ENCODE assay signal across 15 cellular contexts in the genomic region with DNA sequence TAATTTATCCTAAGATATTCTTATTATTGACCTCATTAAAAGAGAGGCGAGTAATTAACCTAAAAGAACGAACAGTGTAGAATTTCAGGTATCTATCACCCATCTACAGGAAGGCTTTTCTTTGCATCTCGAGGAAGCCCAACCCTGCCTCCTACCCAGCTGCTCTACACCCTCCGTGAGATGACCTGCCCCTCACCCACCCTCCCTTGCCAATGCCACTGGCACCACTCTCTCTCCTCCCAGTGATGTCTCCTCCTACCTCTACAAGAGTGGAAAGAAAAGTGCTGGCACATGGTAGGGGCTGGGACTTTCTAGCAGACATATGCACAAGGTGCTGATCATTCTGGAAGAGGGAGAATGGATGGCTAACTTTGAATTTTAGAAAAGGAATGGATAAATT. TPM values are rescaled to one million over a fixed set of nuclear protein-coding genes. Genes with fewer than 3 reads are reported as not detected.
DNase-seq lines count a peak whose midpoint lies in the region; ATAC-seq, FAIRE-seq and TF ChIP-seq lines count a peak whose summit lies in the region.
"Had no signal": no experiment of that assay in that cellular context is flagged by ENCODE, and none has a peak within 500 bp of the region (broad histone marks: within the 10 kb centered on the region; RNA-seq: fewer than 3 reads in every experiment).

No MANE protein-coding gene starts in this region.

- H3K23ac ChIP-seq in H1 (ENCODE audit: insufficient read length): no peak overlapping the region

- H3K9me3 Mint-ChIP-seq in GM23338 (no peaks in the 10 kb centered on the region), type B pancreatic cell (no peaks in the 10 kb centered on the region)

- peak overlapping the region; percentile 74; the same call in 1 of the 2 replicates for H2BK20ac ChIP-seq in H1 (ENCODE audit: low read length)

- H3K27me3 Mint-ChIP-seq in GM23338 (ENCODE audit: insufficient read depth, low read depth, poor library complexity) (peaks cover 3% of the 10 kb centered on the region), type B pancreatic cell (no peaks in the 10 kb centered on the region)
- H3K27me3 Mint-ChIP-seq: CD4-positive, CD25-positive, alpha-beta regulatory T cell had no signal

- POLR2A ChIA-PET in H1 (lab: Charles Lee; ENCODE audit: partially characterized antibody): no interaction called here

- H3K27ac ChIP-seq in GM23338 (ENCODE audit: low read depth) (peak overlapping the region; percentile 7; the same call in 1 of the 2 replicates), SJSA1 (peak overlapping the region; percentile 82), H1 (ENCODE audit: low read depth, low read length) (no peak overlapping the region)
- H3K27ac ChIP-seq: BLaER1 treated with 17β-estradiol and CSF1 and Interleukin-3, amounts not matched to agents 10 nM and 100 nM had no signal

- H3K27me3 ChIP-seq in GM23338 (ENCODE audit: insufficient read depth) (no peaks in the 10 kb centered on the region), SJSA1 (replicated peaks) (no peaks in the 10 kb centered on the region), H1 (replicated peaks in 1 of 4; ENCODE audit: control insufficient read depth in 3 of 4, extremely low read depth in 1 of 4, insufficient read depth in 3 of 4, low read length in 3 of 4) (no peaks in the 10 kb centered on the region)
- H3K27me3 ChIP-seq: BLaER1 treated with 17β-estradiol and CSF1 and Interleukin-3, amounts not matched to agents 10 nM and 100 nM had no signal

- H3K36me3 Mint-ChIP-seq in GM23338 (ENCODE audit: low read depth) (no peaks in the 10 kb centered on the region), type B pancreatic cell (no peaks in the 10 kb centered on the region)

- no peak overlapping the region for H2BK15ac ChIP-seq in H1 (ENCODE audit: low read length)

- H3K36me3 ChIP-seq in GM23338 (ENCODE audit: insufficient read depth) (no peaks in the 10 kb centered on the region), SJSA1 (no peaks in the 10 kb centered on the region), H1 (ENCODE audit: control insufficient read depth in 2 of 4, insufficient read depth in 4 of 4, low read length in 3 of 4) (no peaks in the 10 kb centered on the region)
- H3K36me3 ChIP-seq: BLaER1 treated with 17β-estradiol and CSF1 and Interleukin-3, amounts not matched to agents 10 nM and 100 nM had no signal

- H3F3A ChIP-seq in GM23338 (replicated peaks; ENCODE audit: low read depth): peaks cover 8% of the 10 kb centered on the region; the same call in 1 of the 2 replicates

- no peak for TF ChIP-seq CTCF in GM23338 (conservative IDR thresholded peaks at IDR 0.05; ENCODE audit: low read depth in 2 of 2)
- TF ChIP-seq CTCF in H1 (IDR thresholded peaks at IDR 0.05; ENCODE audit: control extremely low read depth in 1 of 3, insufficient read depth in 1 of 3, low read depth in 1 of 3, low read length in 3 of 3): no peak
- TF ChIP-seq CTCF in type B pancreatic cell (conservative IDR thresholded peaks at IDR 0.05): no peak

- no peaks in the 10 kb centered on the region for H3K9me2 ChIP-seq in GM23338 (ENCODE audit: insufficient read depth)

- H3K14ac ChIP-seq in H1 (ENCODE audit: insufficient read length): no peak overlapping the region

- H4K8ac ChIP-seq in H1 (ENCODE audit: extremely low read depth, insufficient read depth, low read length): no peak overlapping the region

- peaks cover 16% of the 10 kb centered on the region for H3K4me1 Mint-ChIP-seq in GM23338
- peaks cover 14% of the 10 kb centered on the region for H3K4me1 Mint-ChIP-seq in type B pancreatic cell (ENCODE audit: unreplicated experiment)

- H2BK12ac ChIP-seq in H1 (ENCODE audit: low read depth, low read length): no peak overlapping the region

- no peak overlapping the region for H3K56ac ChIP-seq in H1 (replicated peaks; ENCODE audit: insufficient read length, low read depth, low read length)

- no peak overlapping the region for H3K4ac ChIP-seq in H1 (replicated peaks; ENCODE audit: insufficient read length, low read depth, low read length)

- TF ChIP-seq EP300 in H1 (IDR thresholded peaks at IDR 0.05; ENCODE audit: borderline replicate concordance in 1 of 2, low read depth in 2 of 2, low read length in 2 of 2): no peak

- H3K9ac ChIP-seq in H1 (replicated peaks in 1 of 4; ENCODE audit: extremely low read depth in 1 of 4, low read depth in 3 of 4, low read length in 3 of 4): no peak overlapping the region
- H3K9ac ChIP-seq: BLaER1 treated with 17β-estradiol and CSF1 and Interleukin-3, amounts not matched to agents 10 nM and 100 nM had no signal

- TF ChIP-seq POLR2A in H1 (IDR thresholded peaks at IDR 0.05; ENCODE audit: control extremely low read depth in 1 of 2, low read depth in 2 of 2, low read length in 2 of 2): no peak

- no peak overlapping the region for H2AFZ ChIP-seq in GM23338
- H2AFZ ChIP-seq in H1 (ENCODE audit: low read length): no peak overlapping the region

- H3K9me3 ChIP-seq in SJSA1 (replicated peaks) (no peaks in the 10 kb centered on the region), H1 (ENCODE audit: insufficient read depth in 2 of 2, low read depth in 1 of 2, low read length in 1 of 2) (no peaks in the 10 kb centered on the region)
- H3K9me3 ChIP-seq: BLaER1 treated with 17β-estradiol and CSF1 and Interleukin-3, amounts not matched to agents 10 nM and 100 nM had no signal

- no peaks in the 10 kb centered on the region for H3K23me2 ChIP-seq in H1 (ENCODE audit: low read depth, low read length)

- peaks cover 14% of the 10 kb centered on the region for H3K4me1 ChIP-seq in GM23338 (ENCODE audit: insufficient read depth)
- peaks cover 43% of the 10 kb centered on the region for H3K4me1 ChIP-seq in SJSA1 (replicated peaks)
- H3K4me1 ChIP-seq in H1 (replicated peaks in 1 of 4; ENCODE audit: control insufficient read depth in 3 of 4, insufficient read depth in 4 of 4, low read length in 3 of 4): peaks cover 0 to 7% (median 3%) of the 10 kb centered on the region in 4 experiments; a peak in 4 of 7 replicates
- H3K4me1 ChIP-seq: BLaER1 treated with 17β-estradiol and CSF1 and Interleukin-3, amounts not matched to agents 10 nM and 100 nM had no signal

- H2BK120ac ChIP-seq in H1 (replicated peaks; ENCODE audit: low read depth, low read length): no peak overlapping the region

- ATAC-seq in GM23338 (peak; percentile 63), HG03378 (IDR thresholded peaks at IDR 0.05; ENCODE audit: unreplicated experiment) (no peak), HG03439 (IDR thresholded peaks at IDR 0.05; ENCODE audit: unreplicated experiment) (no peak)
- ATAC-seq: HepG2 had no signal

- H3K4me2 ChIP-seq in GM23338 (peak overlapping the region; percentile 3; the same call in 1 of the 2 replicates), H1 (ENCODE audit: insufficient read depth in 1 of 2, low read depth in 2 of 2, low read length in 2 of 2) (peak overlapping the region; percentile 14 to 20; a peak in 3 of 4 replicates)
- H3K4me2 ChIP-seq: BLaER1 treated with 17β-estradiol and CSF1 and Interleukin-3, amounts not matched to agents 10 nM and 100 nM had no signal

- no peaks in the 10 kb centered on the region for H3K79me2 ChIP-seq in GM23338 (replicated peaks; ENCODE audit: insufficient read depth)
- no peaks in the 10 kb centered on the region for H3K79me2 ChIP-seq in H1 (ENCODE audit: control insufficient read depth in 1 of 2, insufficient read depth in 2 of 2, low read length in 2 of 2)

- no peak overlapping the region for H3K4me3 Mint-ChIP-seq in GM23338
- no peak overlapping the region for H3K4me3 Mint-ChIP-seq in type B pancreatic cell
- H3K4me3 Mint-ChIP-seq: CD4-positive, CD25-positive, alpha-beta regulatory T cell had no signal

- H3K4me3 ChIP-seq in GM23338 (no peak overlapping the region), SJSA1 (no peak overlapping the region), H1 (ENCODE audit: extremely low read depth in 1 of 4, insufficient read depth in 2 of 4, low read depth in 3 of 4, low read length in 4 of 4) (no peak overlapping the region)
- H3K4me3 ChIP-seq: BLaER1 treated with 17β-estradiol and CSF1 and Interleukin-3, amounts not matched to agents 10 nM and 100 nM had no signal

- CTCF ChIA-PET in H1 (lab: Charles Lee; ENCODE audit: partially characterized antibody): interaction anchor here (0.6 to 24.4 kb wide), 4 partner anchors 13 to 117 kb away, joined by 3 to 778 read pairs (median 271); a partner anchor contains a TSS

- 90% methylated on average over 4 of the region's 4 CpGs; no CpG with 5 or more reads in 1 of the 2 experiments for WGBS in H1 (ENCODE audit: extremely low coverage in 1 of 2, insufficient coverage in 1 of 2, insufficient read length in 1 of 2, insufficient replicate concordance in 2 of 2, low coverage in 1 of 2, low lambda C conversion rate in 2 of 2, missing lambda C conversion rate in 1 of 2), 2 experiments

- no peaks in the 10 kb centered on the region for H3K79me1 ChIP-seq in H1 (ENCODE audit: low read depth, low read length)

- no peak overlapping the region for H2AK5ac ChIP-seq in H1 (ENCODE audit: low read depth, low read length)

- H4K5ac ChIP-seq in H1 (ENCODE audit: insufficient read length, low read depth, low read length): no peak overlapping the region

- H4K20me1 ChIP-seq in GM23338 (replicated peaks; ENCODE audit: insufficient read depth): no peaks in the 10 kb centered on the region
- H4K20me1 ChIP-seq in H1 (replicated peaks in 1 of 2; ENCODE audit: control insufficient read depth in 1 of 2, insufficient read depth in 2 of 2, low read length in 2 of 2): no peaks in the 10 kb centered on the region
- H4K20me1 ChIP-seq: BLaER1 treated with 17β-estradiol and CSF1 and Interleukin-3, amounts not matched to agents 10 nM and 100 nM had no signal

- H4K91ac ChIP-seq in H1 (replicated peaks; ENCODE audit: insufficient read length, low read length): no peak overlapping the region

- no peak overlapping the region for H2BK5ac ChIP-seq in H1 (ENCODE audit: low read depth, low read length)

- no peak overlapping the region for H3K18ac ChIP-seq in H1 (ENCODE audit: extremely low read depth, low read length)

- DNase-seq in GM23338 (ENCODE audit: low spot score): peak; percentile 10
- peak in 1 of 2 experiments; percentile 64 for DNase-seq in SJSA1 (ENCODE audit: low read depth in 1 of 2, low spot score in 2 of 2)
- DNase-seq in H1 (ENCODE audit: low read depth in 1 of 2, low spot score in 2 of 2): no peak
- DNase-seq in type B pancreatic cell (ENCODE audit: extremely low spot score, unreplicated experiment): no peak
- no peak for DNase-seq in SK-N-DZ (ENCODE audit: low spot score)
- DNase-seq: 8988T; CD4-positive, CD25-positive, alpha-beta regulatory T cell; DMS 273 treated with DMSO at 0.1 percent for 48 hours; H7 had no signal

- FAIRE-seq in H1 (lab: Jason Lieb, UNC): no peak
- FAIRE-seq: HepG2 had no signal

- no peak for TF ChIP-seq RAD21 in H1 (IDR thresholded peaks at IDR 0.05 in 1 of 2, conservative IDR thresholded peaks at IDR 0.05 in 1 of 2; ENCODE audit: low read depth in 2 of 2, low read length in 2 of 2)

- H3K27ac Mint-ChIP-seq in GM23338: no peak overlapping the region
- H3K27ac Mint-ChIP-seq in type B pancreatic cell: peak overlapping the region; percentile 52

RNA-seq across cellular contexts. Expression of a gene that starts 22.9 kb away (rescaled TPM):
- 8.7 and 12.3 TPM in 2 replicates for total RNA-seq in GM23338 (2014; rRNA removed; shearing (Covaris generic))
- polyA plus RNA-seq in GM23338 (2016; fragmentation: Nextera tagmentation; extraction: Ambion mirVana) (2.3 and 2.8 TPM in 2 replicates), H1 (2011; rRNA removed) (4.6 and 4.7 TPM in 2 replicates)
- not detected in 2 replicates for total RNA-seq in SJSA1 (2014; rRNA removed; shearing (Covaris generic))
- total RNA-seq in H1 (2021; fragmentation: NEBNext Ultra II Directional; extraction: Animal tissue kit (Norgen Biotek cat#: 25700)): 4.9 and 5.4 TPM in 2 replicates
- 3.7 TPM for polyA plus RNA-seq in H1 (2011; cell fraction: cytosol; rRNA removed)
- 3.7 TPM for polyA plus RNA-seq in H1 (2011; cell fraction: nucleus; rRNA removed)
- 3.2 to 6.3 TPM (median 4.8 TPM) in 4 replicates for polyA plus RNA-seq in H1 (2012, experiment 1 of 2)
- 4.5 TPM for polyA plus RNA-seq in H1 (2012, experiment 2 of 2)
- polyA plus RNA-seq in H1 (2013, experiment 1 of 2): 5.4 TPM
- polyA plus RNA-seq in H1 (2013, experiment 2 of 2): 5.7 TPM
- 1.3 TPM in 2 replicates for polyA minus RNA-seq in H1 (2011; rRNA and poly(A)+ RNA removed)
- polyA minus RNA-seq in H1 (2011; cell fraction: cytosol; rRNA and poly(A)+ RNA removed): 3.4 TPM
- 2.7 TPM for polyA minus RNA-seq in H1 (2011; cell fraction: nucleus; rRNA and poly(A)+ RNA removed)
- 5.3 and 18.2 TPM in 2 replicates for total RNA-seq in type B pancreatic cell (ENCODE audit: low replicate concordance)
- 0.70 and 0.80 TPM in 2 replicates for polyA plus RNA-seq in SK-N-DZ (2014; cell fraction: cytosol; rRNA removed)
- polyA plus RNA-seq in SK-N-DZ (2014; cell fraction: nucleus; rRNA removed): 0.21 and 1.1 TPM in 2 replicates
- total RNA-seq: Daoy, HT1080 had no signal
